In the genomic region with DNA sequence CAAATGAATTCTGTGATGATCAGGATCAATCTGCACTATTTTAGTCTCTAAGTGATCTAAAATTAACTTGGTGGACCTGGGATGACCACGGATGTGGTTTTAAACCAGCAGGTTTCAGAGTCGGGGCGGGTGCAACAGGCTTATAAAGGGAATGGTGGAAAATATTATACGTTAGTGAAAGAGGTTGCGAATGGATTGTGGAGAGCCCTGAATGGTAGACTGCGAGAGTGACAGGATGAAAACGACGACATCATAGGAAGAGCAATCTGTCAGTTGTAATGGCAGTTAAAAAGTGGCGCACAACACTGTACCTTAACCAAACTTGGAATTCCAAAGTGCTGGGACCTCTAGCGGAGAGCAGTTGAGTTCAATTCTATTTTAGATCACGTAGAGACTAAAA, we compare ENCODE assay signal across 1 cellular context.
TF ChIP-seq lines count a peak whose summit lies in the region.

No MANE protein-coding gene starts in this region.

TF ChIP-seq in H1, 55 proteins besides CTCF, POLR2A, EP300 and RAD21:
- TF ChIP-seq SP1 (IDR thresholded peaks at IDR 0.05; ENCODE audit: low read depth, low read length) (no peak), TEAD4 (IDR thresholded peaks at IDR 0.05; ENCODE audit: low read depth, low read length) (no peak), NANOG (IDR thresholded peaks at IDR 0.05; ENCODE audit: insufficient read depth, low read depth, low read length, poor library complexity, severe bottlenecking) (no peak), TCF12 (IDR thresholded peaks at IDR 0.05; ENCODE audit: low read depth, low read length) (no peak), GABPA (IDR thresholded peaks at IDR 0.05; ENCODE audit: borderline replicate concordance, insufficient read depth, low read length) (no peak), CHD2 (IDR thresholded peaks at IDR 0.05; ENCODE audit: low read length) (no peak), RXRA (IDR thresholded peaks at IDR 0.05; ENCODE audit: insufficient read depth, low read depth, low read length) (no peak), RFX5 (IDR thresholded peaks at IDR 0.05; ENCODE audit: borderline replicate concordance, low read depth, low read length) (no peak), FOSL1 (IDR thresholded peaks at IDR 0.05; ENCODE audit: insufficient read depth, low read depth, low read length) (no peak), HDAC2 (IDR thresholded peaks at IDR 0.05; ENCODE audit: borderline replicate concordance in 1 of 2, low read depth in 2 of 2, low read length in 2 of 2) (no peak), CBX8 (IDR thresholded peaks at IDR 0.05; ENCODE audit: borderline replicate concordance, low read depth, low read length) (no peak), PHF8 (conservative IDR thresholded peaks at IDR 0.05; ENCODE audit: low read depth, low read length) (no peak), RBBP5 (IDR thresholded peaks at IDR 0.05; ENCODE audit: borderline replicate concordance, low read depth, low read length) (no peak), CEBPB (IDR thresholded peaks at IDR 0.05; ENCODE audit: low read depth, low read length) (no peak), SP4 (IDR thresholded peaks at IDR 0.05; ENCODE audit: low read length) (no peak), TAF7 (optimal IDR thresholded peaks at IDR 0.05; ENCODE audit: borderline replicate concordance, low read depth, low read length) (no peak), YY1 (IDR thresholded peaks at IDR 0.05; ENCODE audit: low read depth, low read length) (no peak)
- TF ChIP-seq, protein P1, sequence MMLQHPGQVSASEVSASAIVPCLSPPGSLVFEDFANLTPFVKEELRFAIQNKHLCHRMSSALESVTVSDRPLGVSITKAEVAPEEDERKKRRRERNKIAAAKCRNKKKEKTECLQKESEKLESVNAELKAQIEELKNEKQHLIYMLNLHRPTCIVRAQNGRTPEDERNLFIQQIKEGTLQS (IDR thresholded peaks at IDR 0.05; ENCODE audit: insufficient read depth, low read depth, low read length), result no peak
- TF ChIP-seq, protein P2, sequence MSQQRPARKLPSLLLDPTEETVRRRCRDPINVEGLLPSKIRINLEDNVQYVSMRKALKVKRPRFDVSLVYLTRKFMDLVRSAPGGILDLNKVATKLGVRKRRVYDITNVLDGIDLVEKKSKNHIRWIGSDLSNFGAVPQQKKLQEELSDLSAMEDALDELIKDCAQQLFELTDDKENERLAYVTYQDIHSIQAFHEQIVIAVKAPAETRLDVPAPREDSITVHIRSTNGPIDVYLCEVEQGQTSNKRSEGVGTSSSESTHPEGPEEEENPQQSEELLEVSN (IDR thresholded peaks at IDR 0.05), result no peak
